Comparison of ENCODE assay signal across 24 cellular contexts in the genomic region with DNA sequence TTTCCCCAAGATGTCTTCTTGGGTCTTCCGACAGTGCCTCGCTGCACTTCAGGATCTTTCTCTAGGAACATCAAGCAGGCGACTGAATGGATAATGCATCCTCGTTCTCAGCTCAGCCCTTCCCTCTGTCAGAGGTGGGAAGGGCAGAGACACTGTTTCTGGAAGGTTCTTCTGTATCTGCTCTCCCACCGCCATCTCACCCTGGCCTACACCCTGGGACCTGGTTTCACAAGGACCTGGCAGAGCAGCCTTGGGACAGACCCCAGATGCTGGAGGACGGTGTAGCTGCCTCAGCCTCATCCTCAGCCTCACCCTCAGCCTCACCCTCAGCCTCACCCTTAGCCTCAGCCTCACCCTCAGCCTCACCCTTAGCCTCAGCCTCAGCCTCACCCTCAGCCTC.
"Had no signal": no experiment of that assay in that cellular context is flagged by ENCODE, and none has a peak within 500 bp of the region (broad histone marks: within the 10 kb centered on the region; RNA-seq: fewer than 3 reads in every experiment).

No MANE protein-coding gene starts in this region.

- H3K27ac Mint-ChIP-seq: activated CD8-positive, alpha-beta T cell treated with anti-CD3 and anti-CD28 coated beads for 36 hours; IgD-negative memory B cell had no signal

- H3K4me3 Mint-ChIP-seq: activated CD8-positive, alpha-beta T cell treated with anti-CD3 and anti-CD28 coated beads for 36 hours had no signal

- H3K27me3 Mint-ChIP-seq: activated CD8-positive, alpha-beta T cell treated with anti-CD3 and anti-CD28 coated beads for 36 hours had no signal

- FAIRE-seq: TTC549 had no signal

- H3K36me3 Mint-ChIP-seq: activated naive CD4-positive, alpha-beta T cell treated with anti-CD3 and anti-CD28 coated beads, Interleukin-2, amount 50 U/mL, for 72 hours had no signal

- H3K27me3 ChIP-seq: brain microvascular endothelial cell, cardiac muscle cell had no signal

- H3K36me3 ChIP-seq: brain microvascular endothelial cell, cardiac muscle cell had no signal

- H3K9me3 Mint-ChIP-seq: activated CD8-positive, alpha-beta T cell treated with anti-CD3 and anti-CD28 coated beads for 36 hours; activated naive CD4-positive, alpha-beta T cell treated with anti-CD3 and anti-CD28 coated beads, Interleukin-2, amount 50 U/mL, for 72 hours had no signal

- H3K27ac ChIP-seq: brain microvascular endothelial cell, VCaP had no signal

- DNase-seq: activated CD4-positive, alpha-beta T cell treated with anti-CD3 and anti-CD28 coated beads, Interleukin-2, amount 50 U/mL, for 1 hour; activated CD4-positive, CD25-positive, alpha-beta regulatory T cell; activated CD8-positive, alpha-beta memory T cell treated with anti-CD3 and anti-CD28 coated beads, Interleukin-2, amount 50 U/mL, for 48 hours; activated CD8-positive, alpha-beta T cell treated with anti-CD3 and anti-CD28 coated beads for 36 hours; activated naive CD4-positive, alpha-beta T cell treated with Interleukin-2 at 50 U/mL for 16 hours; activated T-cell treated with anti-CD3 and anti-CD28 coated beads, Interleukin-2, amount 50 U/mL, for 1 hour; brain microvascular endothelial cell; KG1; NCI-H1092; NCI-H1417; NCI-H2029; NCI-H345; NCI-H510A treated with DMSO at 0.1 percent for 48 hours; NCI-H69; NK-92 treated with Interleukin-12 subunit alpha and Interleukin-12 subunit beta, amount 100 ng/mL, for 24 hours; OCI-M1; SHP77 treated with DMSO at 0.1 percent for 48 hours; T-helper 2 cell; T1000 had no signal

- H3K4me3 ChIP-seq: cardiac muscle cell had no signal
